In the genomic region with DNA sequence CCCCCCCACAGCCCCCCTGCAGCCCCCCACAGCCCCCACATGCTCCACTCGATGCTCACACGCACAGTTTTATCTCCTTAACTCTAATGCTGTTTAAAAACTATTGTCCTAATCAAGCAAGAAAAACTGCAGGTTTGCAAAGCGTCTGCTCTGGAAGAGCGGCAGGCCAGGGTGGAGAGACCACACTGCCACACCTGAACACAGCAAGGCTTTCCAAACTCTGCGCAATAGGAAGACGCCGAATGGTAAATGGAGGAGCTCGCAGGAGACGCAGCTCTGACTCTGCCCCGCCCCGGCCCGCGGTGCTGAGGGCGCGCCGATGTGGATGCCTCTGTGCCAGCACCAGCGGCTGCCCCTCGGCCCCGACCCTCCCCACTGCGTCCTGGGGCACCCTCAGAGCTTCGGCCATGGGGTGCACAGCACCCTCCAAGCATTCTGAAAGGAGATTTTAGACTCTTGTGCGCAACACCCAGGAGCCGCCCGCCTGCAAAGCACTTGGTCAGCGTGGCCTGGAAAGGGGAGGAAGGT, we compare ENCODE assay signal across 1 cellular context.
TF ChIP-seq lines count a peak whose summit lies in the region.

No MANE protein-coding gene starts in this region.

TF ChIP-seq in HepG2, 621 proteins besides CTCF, POLR2A, EP300 and RAD21 (continued from another document):
- TF ChIP-seq, protein P1, sequence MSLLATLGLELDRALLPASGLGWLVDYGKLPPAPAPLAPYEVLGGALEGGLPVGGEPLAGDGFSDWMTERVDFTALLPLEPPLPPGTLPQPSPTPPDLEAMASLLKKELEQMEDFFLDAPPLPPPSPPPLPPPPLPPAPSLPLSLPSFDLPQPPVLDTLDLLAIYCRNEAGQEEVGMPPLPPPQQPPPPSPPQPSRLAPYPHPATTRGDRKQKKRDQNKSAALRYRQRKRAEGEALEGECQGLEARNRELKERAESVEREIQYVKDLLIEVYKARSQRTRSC (CRISPR knock-in tag; IDR thresholded peaks at IDR 0.05; ENCODE audit: low read depth), result no peak
- TF ChIP-seq ZNF776 (CRISPR knock-in tag; IDR thresholded peaks at IDR 0.05) (no peak), AGO1 (IDR thresholded peaks at IDR 0.05; ENCODE audit: low read depth, low read length, poor library complexity, severe bottlenecking) (no peak), ZNF260 (CRISPR knock-in tag; IDR thresholded peaks at IDR 0.05; ENCODE audit: borderline replicate concordance, low read depth) (no peak)
- TF ChIP-seq, protein P2, sequence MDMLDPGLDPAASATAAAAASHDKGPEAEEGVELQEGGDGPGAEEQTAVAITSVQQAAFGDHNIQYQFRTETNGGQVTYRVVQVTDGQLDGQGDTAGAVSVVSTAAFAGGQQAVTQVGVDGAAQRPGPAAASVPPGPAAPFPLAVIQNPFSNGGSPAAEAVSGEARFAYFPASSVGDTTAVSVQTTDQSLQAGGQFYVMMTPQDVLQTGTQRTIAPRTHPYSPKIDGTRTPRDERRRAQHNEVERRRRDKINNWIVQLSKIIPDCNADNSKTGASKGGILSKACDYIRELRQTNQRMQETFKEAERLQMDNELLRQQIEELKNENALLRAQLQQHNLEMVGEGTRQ (IDR thresholded peaks at IDR 0.05; ENCODE audit: low read depth, low read length), result no peak
- TF ChIP-seq, protein P2 (CRISPR knock-in tag; IDR thresholded peaks at IDR 0.05; ENCODE audit: borderline replicate concordance), result no peak
- TF ChIP-seq, protein P3, sequence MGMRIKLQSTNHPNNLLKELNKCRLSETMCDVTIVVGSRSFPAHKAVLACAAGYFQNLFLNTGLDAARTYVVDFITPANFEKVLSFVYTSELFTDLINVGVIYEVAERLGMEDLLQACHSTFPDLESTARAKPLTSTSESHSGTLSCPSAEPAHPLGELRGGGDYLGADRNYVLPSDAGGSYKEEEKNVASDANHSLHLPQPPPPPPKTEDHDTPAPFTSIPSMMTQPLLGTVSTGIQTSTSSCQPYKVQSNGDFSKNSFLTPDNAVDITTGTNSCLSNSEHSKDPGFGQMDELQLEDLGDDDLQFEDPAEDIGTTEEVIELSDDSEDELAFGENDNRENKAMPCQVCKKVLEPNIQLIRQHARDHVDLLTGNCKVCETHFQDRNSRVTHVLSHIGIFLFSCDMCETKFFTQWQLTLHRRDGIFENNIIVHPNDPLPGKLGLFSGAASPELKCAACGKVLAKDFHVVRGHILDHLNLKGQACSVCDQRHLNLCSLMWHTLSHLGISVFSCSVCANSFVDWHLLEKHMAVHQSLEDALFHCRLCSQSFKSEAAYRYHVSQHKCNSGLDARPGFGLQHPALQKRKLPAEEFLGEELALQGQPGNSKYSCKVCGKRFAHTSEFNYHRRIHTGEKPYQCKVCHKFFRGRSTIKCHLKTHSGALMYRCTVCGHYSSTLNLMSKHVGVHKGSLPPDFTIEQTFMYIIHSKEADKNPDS (CRISPR knock-in tag; IDR thresholded peaks at IDR 0.05), result no peak
